Comparison of ENCODE assay signal across 8 cellular contexts in the genomic region with DNA sequence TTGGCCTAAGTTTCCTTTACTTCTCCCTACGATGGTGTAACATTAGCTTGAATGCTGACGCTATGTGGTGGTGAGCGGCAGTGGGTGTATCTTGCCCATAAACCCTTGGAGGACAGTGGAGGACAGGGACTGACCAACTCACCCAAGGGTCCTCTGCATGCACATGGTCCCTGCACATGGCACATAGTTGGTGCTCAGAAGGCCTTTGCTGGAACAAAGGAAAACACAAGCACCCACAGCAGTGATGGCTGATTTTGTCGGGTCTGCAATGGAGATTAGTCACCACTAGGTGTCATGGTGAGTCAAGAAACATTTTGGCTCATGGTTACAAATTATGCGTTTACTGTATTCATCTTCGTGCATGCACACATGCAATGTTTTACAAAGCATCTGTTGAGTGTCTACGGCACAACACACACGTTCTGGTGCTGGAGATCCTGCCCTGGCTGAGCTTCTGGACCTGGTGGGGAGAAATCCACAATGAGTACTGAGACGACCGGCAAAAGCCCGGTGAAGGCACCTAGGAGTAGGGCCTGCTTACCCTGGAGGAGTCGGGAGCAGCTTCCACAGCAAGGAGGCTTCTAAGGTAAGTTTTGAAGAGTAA. TPM values are rescaled to one million over a fixed set of nuclear protein-coding genes. Genes with fewer than 3 reads are reported as not detected.
A peak's percentile ranks its signal among the peaks of the same experiment; 100 is the strongest.
DNase-seq lines count a peak whose midpoint lies in the region; ATAC-seq, FAIRE-seq and TF ChIP-seq lines count a peak whose summit lies in the region.

No MANE protein-coding gene starts in this region.

- H3K18ac ChIP-seq in H1 (ENCODE audit: extremely low read depth, low read length): peak overlapping the region; percentile 79; the same call in 1 of the 2 replicates

- DNase-seq in NCI-H2171 treated with DMSO at 0.1 percent for 48 hours (lab: John Stamatoyannopoulos, UW) (peak; percentile 15), NCI-H2171 (lab: John Stamatoyannopoulos, UW) (no peak), T-cell (peak in 20 of 34 experiments; percentile 7 to 46 (median 25)), H1 (ENCODE audit: low read depth in 1 of 2, low spot score in 2 of 2) (peak; percentile 3 to 75), memory B cell (ENCODE audit: low spot score in 2 of 2) (peak; percentile 9 to 35), urothelium cell line (ENCODE audit: low spot score) (peak; percentile 76), lower leg skin (ENCODE audit: low spot score in 2 of 2) (no peak)

- no peak overlapping the region for H3K23ac ChIP-seq in H1 (ENCODE audit: insufficient read length)

- no peak overlapping the region for H2AK5ac ChIP-seq in H1 (ENCODE audit: low read depth, low read length)

- H3K4me1 ChIP-seq in KMS-11 (ENCODE audit: low read depth, poor library complexity, severe bottlenecking): no peaks in the 10 kb centered on the region
- H3K4me1 ChIP-seq in H1 (replicated peaks in 1 of 4; ENCODE audit: control insufficient read depth in 3 of 4, insufficient read depth in 4 of 4, low read length in 3 of 4): peaks cover 2 to 9% (median 7%) of the 10 kb centered on the region in 4 experiments; a peak in 5 of 7 replicates

- H3K4me1 Mint-ChIP-seq in T-cell (peaks cover 2 to 13% (median 5%) of the 10 kb centered on the region in 3 donors), memory B cell (peaks cover 3% of the 10 kb centered on the region)

- CTCF ChIA-PET in T-cell (lab: Charles Lee) (interaction anchor here (0.5 to 1.8 kb wide), 10 partner anchors 10 to 395 kb away, joined by 3 to 7 read pairs (median 4); partner anchors contain the start of gene RPL31 (in 1 of the 2)), H1 (lab: Charles Lee; ENCODE audit: partially characterized antibody) (interaction anchor here (0.5 to 3.2 kb wide), 50 partner anchors 9 to 1599 kb away, joined by 3 to 18 read pairs (median 4); partner anchors contain the start of genes PDCL3 and RPL31)

- H2AFZ ChIP-seq in KMS-11 (ENCODE audit: low read depth): no peak overlapping the region
- peak overlapping the region; percentile 96 for H2AFZ ChIP-seq in H1 (ENCODE audit: low read length)

- H3K4me3 ChIP-seq in KMS-11 (IDR thresholded peaks at IDR 0.05; ENCODE audit: insufficient read depth, low read depth, low read length) (no peak overlapping the region), H1 (ENCODE audit: extremely low read depth in 1 of 4, insufficient read depth in 2 of 4, low read depth in 3 of 4, low read length in 4 of 4) (no peak overlapping the region), lower leg skin (ENCODE audit: low read depth, poor library complexity, severe bottlenecking) (no peak overlapping the region)

- no peak overlapping the region for H3K14ac ChIP-seq in H1 (ENCODE audit: insufficient read length)

- H2BK120ac ChIP-seq in H1 (replicated peaks; ENCODE audit: low read depth, low read length): no peak overlapping the region

- H3K79me2 ChIP-seq in KMS-11 (ENCODE audit: insufficient read depth, low read depth) (no peaks in the 10 kb centered on the region), H1 (ENCODE audit: control insufficient read depth in 1 of 2, insufficient read depth in 2 of 2, low read length in 2 of 2) (no peaks in the 10 kb centered on the region)

- H3K23me2 ChIP-seq in H1 (ENCODE audit: low read depth, low read length): no peaks in the 10 kb centered on the region; the same call in 1 of the 2 replicates

- H3K27ac Mint-ChIP-seq in T-cell (no peak overlapping the region), memory B cell (no peak overlapping the region)

- no peak for TF ChIP-seq EP300 in H1 (IDR thresholded peaks at IDR 0.05; ENCODE audit: borderline replicate concordance in 1 of 2, low read depth in 2 of 2, low read length in 2 of 2)

- H3K56ac ChIP-seq in H1 (replicated peaks; ENCODE audit: insufficient read length, low read depth, low read length): no peak overlapping the region

- peak overlapping the region; percentile 94 for H2BK20ac ChIP-seq in H1 (ENCODE audit: low read length)

- TF ChIP-seq RAD21 in H1 (IDR thresholded peaks at IDR 0.05 in 1 of 2, conservative IDR thresholded peaks at IDR 0.05 in 1 of 2; ENCODE audit: low read depth in 2 of 2, low read length in 2 of 2): peak; percentile 84 to 85

- H3K27ac ChIP-seq in KMS-11: no peak overlapping the region
- no peak overlapping the region for H3K27ac ChIP-seq in H1 (ENCODE audit: low read depth, low read length)

- H3K4me3 Mint-ChIP-seq in T-cell: no peak overlapping the region
- no peak overlapping the region for H3K4me3 Mint-ChIP-seq in memory B cell

- no peaks in the 10 kb centered on the region for H3K9me3 ChIP-seq in H1 (ENCODE audit: insufficient read depth in 2 of 2, low read depth in 1 of 2, low read length in 1 of 2)

- H3K79me1 ChIP-seq in H1 (ENCODE audit: low read depth, low read length): no peaks in the 10 kb centered on the region

- POLR2A ChIA-PET in T-cell (lab: Charles Lee): interaction anchor here in 1 of 2 donors (0.7 kb wide), 1 partner anchor 27 kb away, joined by 3 read pairs; no protein-coding TSS in a partner anchor
- POLR2A ChIA-PET in H1 (lab: Charles Lee; ENCODE audit: partially characterized antibody): interaction anchor here (2.3 kb wide), 1 partner anchor 396 kb away, joined by 14 read pairs; the partner anchor contains the start of gene RPL31

- no peak overlapping the region for H3K9ac ChIP-seq in KMS-11
- H3K9ac ChIP-seq in H1 (replicated peaks in 1 of 4; ENCODE audit: extremely low read depth in 1 of 4, low read depth in 3 of 4, low read length in 3 of 4): no peak overlapping the region

- H4K5ac ChIP-seq in H1 (ENCODE audit: insufficient read length, low read depth, low read length): peak overlapping the region; percentile 36

- H3K4ac ChIP-seq in H1 (replicated peaks; ENCODE audit: insufficient read length, low read depth, low read length): peak overlapping the region; percentile 86

- intact Hi-C loops in lower leg skin (cut with DNase I; ENCODE audit: low total_unique reads): no loop called here

- H4K8ac ChIP-seq in H1 (ENCODE audit: extremely low read depth, insufficient read depth, low read length): peak overlapping the region; percentile 72; the same call in 1 of the 2 replicates

- H3K36me3 Mint-ChIP-seq in T-cell: no peaks in the 10 kb centered on the region
- no peaks in the 10 kb centered on the region for H3K36me3 Mint-ChIP-seq in memory B cell

- TF ChIP-seq CTCF in KMS-11 (conservative IDR thresholded peaks at IDR 0.05; ENCODE audit: low read depth, low read length) (peak; percentile 85), H1 (IDR thresholded peaks at IDR 0.05; ENCODE audit: control extremely low read depth in 1 of 3, insufficient read depth in 1 of 3, low read depth in 1 of 3, low read length in 3 of 3) (peak; percentile 23 to 91 (median 62)), lower leg skin (IDR thresholded peaks at IDR 0.05) (peak in 1 of 3 donors; percentile 22)

- peak overlapping the region; percentile 70 for H4K91ac ChIP-seq in H1 (replicated peaks; ENCODE audit: insufficient read length, low read length)

- peak overlapping the region; percentile 41; the same call in 1 of the 2 replicates for H2BK5ac ChIP-seq in H1 (ENCODE audit: low read depth, low read length)

- ATAC-seq in T-cell (replicated peaks in 1 of 4) (peak in 3 of 4 experiments; percentile 35 to 49 (median 39)), memory B cell (ENCODE audit: low read depth) (peak; percentile 32)

- H3K27me3 Mint-ChIP-seq in T-cell (peaks cover 2 to 5% of the 10 kb centered on the region in 2 donors), memory B cell (peaks cover 2% of the 10 kb centered on the region)

- no peaks in the 10 kb centered on the region for H3K9me3 Mint-ChIP-seq in T-cell
- H3K9me3 Mint-ChIP-seq in memory B cell: no peaks in the 10 kb centered on the region

- H3K27me3 ChIP-seq in KMS-11 (ENCODE audit: insufficient read depth, low read depth): no peaks in the 10 kb centered on the region
- H3K27me3 ChIP-seq in H1 (replicated peaks in 1 of 4; ENCODE audit: control insufficient read depth in 3 of 4, extremely low read depth in 1 of 4, insufficient read depth in 3 of 4, low read length in 3 of 4): no peaks in the 10 kb centered on the region

- H3K4me2 ChIP-seq in KMS-11 (no peak overlapping the region), H1 (ENCODE audit: insufficient read depth in 1 of 2, low read depth in 2 of 2, low read length in 2 of 2) (peak overlapping the region in 1 of 2 experiments; percentile 29; a peak in 1 of 4 replicates)

- FAIRE-seq in H1 (lab: Jason Lieb, UNC) (peak; percentile 94), urothelium cell line (lab: Jason Lieb, UNC) (peak; percentile 93)

- WGBS in H1 (ENCODE audit: extremely low coverage in 1 of 2, insufficient coverage in 1 of 2, insufficient read length in 1 of 2, insufficient replicate concordance in 2 of 2, low coverage in 1 of 2, low lambda C conversion rate in 2 of 2, missing lambda C conversion rate in 1 of 2), 2 experiments: 57% methylated on average over 12 of the region's 12 CpGs; no CpG with 5 or more reads in 1 of the 2 experiments
- WGBS in lower leg skin, 2 donors: 53 to 54% methylated on average over 12 of the region's 12 CpGs

- peak overlapping the region; percentile 65 for H2BK12ac ChIP-seq in H1 (ENCODE audit: low read depth, low read length)

- H4K20me1 ChIP-seq in KMS-11 (ENCODE audit: insufficient read depth): no peaks in the 10 kb centered on the region
- no peaks in the 10 kb centered on the region for H4K20me1 ChIP-seq in H1 (replicated peaks in 1 of 2; ENCODE audit: control insufficient read depth in 1 of 2, insufficient read depth in 2 of 2, low read length in 2 of 2)

- TF ChIP-seq POLR2A in H1 (IDR thresholded peaks at IDR 0.05; ENCODE audit: control extremely low read depth in 1 of 2, low read depth in 2 of 2, low read length in 2 of 2) (no peak), lower leg skin (IDR thresholded peaks at IDR 0.05) (no peak)

- no peaks in the 10 kb centered on the region for H3K36me3 ChIP-seq in KMS-11 (ENCODE audit: insufficient read depth)
- no peaks in the 10 kb centered on the region for H3K36me3 ChIP-seq in H1 (ENCODE audit: control insufficient read depth in 2 of 4, insufficient read depth in 4 of 4, low read length in 3 of 4)

- H2BK15ac ChIP-seq in H1 (ENCODE audit: low read length): peak overlapping the region; percentile 99

TF ChIP-seq in H1, 55 proteins besides CTCF, POLR2A, EP300 and RAD21 (continues in another document):
- TF ChIP-seq POLR2AphosphoS5 (IDR thresholded peaks at IDR 0.05; ENCODE audit: low read depth, low read length): no peak
- TF ChIP-seq KDM1A (IDR thresholded peaks at IDR 0.05; ENCODE audit: borderline replicate concordance, low read length): no peak
- peak; percentile 52; the same call in 1 of the 2 replicates for TF ChIP-seq TAF1 (IDR thresholded peaks at IDR 0.05; ENCODE audit: low read depth, low read length)

RNA-seq across cellular contexts. Expression of gene PDCL3, which starts 44.0 kb away (rescaled TPM):
- total RNA-seq in T-cell (10 to 100 TPM; 17.2 to 21.9 (median 18.6) TPM), lower leg skin (10 to 100 TPM; 14.9 to 20.5 (median 16.2) TPM)
- 29.4 TPM in 2 replicates for total RNA-seq in H1 (2021; fragmentation: NEBNext Ultra II Directional; extraction: Animal tissue kit (Norgen Biotek cat#: 25700))
- polyA plus RNA-seq in H1 (2011; rRNA removed): 9.5 and 19.8 TPM in 2 replicates
- 24.7 TPM for polyA plus RNA-seq in H1 (2011; cell fraction: cytosol; rRNA removed)
- 3.8 TPM for polyA plus RNA-seq in H1 (2011; cell fraction: nucleus; rRNA removed)
- polyA plus RNA-seq in H1 (2012, experiment 1 of 2): 31.3 to 48.6 TPM (median 33.8 TPM) in 4 replicates
- polyA plus RNA-seq in H1 (2012, experiment 2 of 2): 12.3 TPM
- 26.4 TPM for polyA plus RNA-seq in H1 (2013, experiment 1 of 2)
- 27.4 TPM for polyA plus RNA-seq in H1 (2013, experiment 2 of 2)
- polyA minus RNA-seq in H1 (2011; rRNA and poly(A)+ RNA removed): 7.6 and 9.7 TPM in 2 replicates
- 7.1 TPM for polyA minus RNA-seq in H1 (2011; cell fraction: cytosol; rRNA and poly(A)+ RNA removed)
- polyA minus RNA-seq in H1 (2011; cell fraction: nucleus; rRNA and poly(A)+ RNA removed): 8.5 TPM

Comparison
In these comparisons a context has a peak if more than half of its experiments do, and no peak if none do; other contexts are left out.
1. DNase-seq: peak in NCI-H2171 treated with DMSO at 0.1 percent for 48 hours (single experiment), T-cell (20 of 34), H1 (2 of 2), memory B cell (2 of 2) and urothelium cell line (single experiment); none in NCI-H2171 (single experiment) and lower leg skin (0 of 2).